11 cellular contexts compared by ENCODE assay signal in genomic region chr4:7063362-7063761, GRCh38.
"Had no signal": no experiment of that assay in that cellular context is flagged by ENCODE, and none has a peak within 500 bp of the region (broad histone marks: within the 10 kb centered on the region; RNA-seq: fewer than 3 reads in every experiment).

No MANE protein-coding gene starts in this region.

- H3K36me3 ChIP-seq: ovary, uterus had no signal

- H2AFZ ChIP-seq: hepatocyte, neural progenitor cell had no signal

- H3K27ac ChIP-seq: dorsolateral prefrontal cortex, hepatocyte, neural progenitor cell, ovary, uterus had no signal

- H3K27me3 ChIP-seq: dorsolateral prefrontal cortex, hepatocyte, neural progenitor cell, ovary, uterus had no signal

- ATAC-seq: WTC11 had no signal

- H3K4me2 ChIP-seq: hepatocyte, neural progenitor cell had no signal

- H3K27me3 Mint-ChIP-seq: activated CD4-positive, alpha-beta T cell treated with anti-CD3 and anti-CD28 coated beads, Interleukin-2, amount 10 ng/mL, durations not matched to agents 24 days and 14 days had no signal

- H3K4me3 Mint-ChIP-seq: activated CD4-positive, alpha-beta T cell treated with anti-CD3 and anti-CD28 coated beads, Interleukin-2, amount 10 ng/mL, durations not matched to agents 24 days and 14 days; activated T-helper 1 cell treated with anti-CD3 and anti-CD28 coated beads, Interleukin-12 subunit alpha, Interleukin-12 subunit beta, Interleukin-2, Interleukin-4 antibody, amounts not matched to agents 30 ng/mL and 10 ng/mL and 1 ng/mL, durations not matched to agents 14 hours and 24 hours and 36 hours; neural progenitor cell; WTC11 had no signal

- H3K4me3 ChIP-seq: dorsolateral prefrontal cortex, hepatocyte, neural progenitor cell, ovary, uterus had no signal

- H3K27ac Mint-ChIP-seq: activated CD4-positive, alpha-beta T cell treated with anti-CD3 and anti-CD28 coated beads, Interleukin-2, amount 10 ng/mL, durations not matched to agents 24 days and 14 days; activated T-helper 1 cell treated with anti-CD3 and anti-CD28 coated beads, Interleukin-12 subunit alpha, Interleukin-12 subunit beta, Interleukin-2, Interleukin-4 antibody, amounts not matched to agents 30 ng/mL and 10 ng/mL and 1 ng/mL, durations not matched to agents 14 hours and 24 hours and 36 hours; neural progenitor cell; WTC11 had no signal

- H3K9me3 Mint-ChIP-seq: activated CD4-positive, alpha-beta T cell treated with anti-CD3 and anti-CD28 coated beads, Interleukin-2, amount 10 ng/mL, durations not matched to agents 24 days and 14 days; activated T-helper 1 cell treated with anti-CD3 and anti-CD28 coated beads, Interleukin-12 subunit alpha, Interleukin-12 subunit beta, Interleukin-2, Interleukin-4 antibody, amounts not matched to agents 30 ng/mL and 10 ng/mL and 1 ng/mL, durations not matched to agents 14 hours and 24 hours and 36 hours; neural progenitor cell; WTC11 had no signal

- DNase-seq: activated CD4-positive, alpha-beta T cell treated with anti-CD3 and anti-CD28 coated beads, Interleukin-2, amount 10 ng/mL, durations not matched to agents 24 days and 14 days; stimulated activated CD4-positive, alpha-beta T cell treated with anti-CD3 and anti-CD28 coated beads, Interleukin-4, amount 100 ng/mL, for 1 hour; stimulated activated CD8-positive, alpha-beta memory T cell treated with anti-CD3 and anti-CD28 coated beads, Interleukin-4, amount 100 ng/mL, for 48 hours; SW 1271 had no signal
